Comparison of ENCODE assay signal across 8 cellular contexts in genomic region chr9:129397335-129397734, GRCh38.
"Had no signal": no experiment of that assay in that cellular context is flagged by ENCODE, and none has a peak within 500 bp of the region (broad histone marks: within the 10 kb centered on the region; RNA-seq: fewer than 3 reads in every experiment).

No MANE protein-coding gene starts in this region.

- ATAC-seq: GM23338 had no signal

- H3K4me3 ChIP-seq: GM23338 had no signal

- DNase-seq: H9, HCEC 1CT, HFFc6, KG1 had no signal

- H2AFZ ChIP-seq: GM23338 had no signal

- FAIRE-seq: H1, H54, HTR-8/SVneo had no signal

- H3K4me2 ChIP-seq: GM23338 had no signal
